ENCODE assay signal across 30 cellular contexts in the genomic region with DNA sequence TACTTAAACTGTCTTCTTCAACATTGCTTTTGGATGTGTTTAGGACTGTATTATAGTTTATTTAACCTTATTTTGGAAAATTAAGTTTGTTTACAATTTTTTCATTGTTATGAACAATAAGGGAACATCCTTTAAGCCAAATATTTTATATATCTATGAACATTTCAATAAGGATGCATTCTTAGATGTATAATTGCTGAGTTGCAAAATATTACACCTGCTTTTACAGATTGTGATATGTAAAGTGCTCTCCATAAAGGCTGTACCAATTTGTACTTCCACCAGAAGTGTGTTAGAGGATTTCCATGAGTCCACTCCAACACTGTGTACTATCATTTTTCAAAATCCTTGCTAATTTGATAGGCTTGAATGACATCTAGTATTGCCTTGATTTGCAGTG. TPM values are rescaled to one million over a fixed set of nuclear protein-coding genes. Genes with fewer than 3 reads are reported as not detected.
"Had no signal": no experiment of that assay in that cellular context is flagged by ENCODE, and none has a peak within 500 bp of the region (broad histone marks: within the 10 kb centered on the region; RNA-seq: fewer than 3 reads in every experiment).

No MANE protein-coding gene starts in this region.

- H3K36me3 Mint-ChIP-seq: IgD-negative memory B cell had no signal

- H3K27me3 ChIP-seq: breast epithelium, colonic mucosa, MG63, Peyer's patch, SJCRH30 had no signal

- H3K9me3 Mint-ChIP-seq: activated B cell treated with CpG ODN at 0.5 μM for 24 hours, IgD-negative memory B cell had no signal

- H3K4me3 ChIP-seq: breast epithelium, colonic mucosa, MG63, Peyer's patch, SJCRH30 had no signal

- H3K36me3 ChIP-seq: breast epithelium, colonic mucosa, MG63, Peyer's patch, SJCRH30 had no signal

- H3K27me3 Mint-ChIP-seq: activated B cell treated with CpG ODN at 0.5 μM for 24 hours, T-helper 17 cell had no signal

- H3K4me2 ChIP-seq: SK-N-SH had no signal

- ATAC-seq: activated CD8-positive, alpha-beta T cell treated with anti-CD3 and anti-CD28 coated beads, Interleukin-2, amount 10 ng/mL, durations not matched to agents 7 days and 5 days; T-helper 17 cell had no signal

- H3K27ac Mint-ChIP-seq: activated B cell treated with CpG ODN at 0.5 μM for 24 hours; activated CD4-positive, alpha-beta T cell treated with anti-CD3 and anti-CD28 coated beads, Interleukin-2, amount 10 ng/mL, durations not matched to agents 7 days and 5 days; activated CD8-positive, alpha-beta T cell treated with anti-CD3 and anti-CD28 coated beads, Interleukin-2, amount 10 ng/mL, durations not matched to agents 7 days and 5 days; activated naive CD8-positive, alpha-beta T cell treated with anti-CD3 and anti-CD28 coated beads, Interleukin-2, amount 10 ng/mL, durations not matched to agents 7 days and 5 days; IgD-negative memory B cell; T-helper 17 cell had no signal

- H3K27ac ChIP-seq: breast epithelium, colonic mucosa, Peyer's patch, RWPE1, SJCRH30 had no signal

- H3K9me3 ChIP-seq: breast epithelium, colonic mucosa, MG63, Peyer's patch, SJCRH30, SK-N-SH had no signal

- H3K4me1 ChIP-seq: breast epithelium, colonic mucosa, Peyer's patch had no signal

- H3K4me1 Mint-ChIP-seq: activated B cell treated with CpG ODN at 0.5 μM for 24 hours had no signal

- DNase-seq: activated B cell treated with CpG ODN at 0.5 μM for 24 hours; activated CD4-positive, alpha-beta T cell treated with anti-CD3 and anti-CD28 coated beads for 1 hour; activated CD4-positive, alpha-beta T cell treated with anti-CD3 and anti-CD28 coated beads, Interleukin-2, amount 10 ng/mL, durations not matched to agents 7 days and 5 days; activated CD8-positive, alpha-beta memory T cell treated with anti-CD3 and anti-CD28 coated beads, Interleukin-2, amount 50 U/mL, for 48 hours; activated CD8-positive, alpha-beta T cell treated with anti-CD3 and anti-CD28 coated beads, Interleukin-2, amount 10 ng/mL, durations not matched to agents 7 days and 5 days; activated effector memory CD4-positive, alpha-beta T cell treated with Interleukin-2 at 50 U/mL for 16 hours; activated naive CD8-positive, alpha-beta T cell treated with anti-CD3 and anti-CD28 coated beads, Interleukin-2, amount 10 ng/mL, durations not matched to agents 7 days and 5 days; activated T-cell treated with anti-CD3 and anti-CD28 coated beads, Interleukin-2, amount 50 U/mL, for 4 hours; aorta; caudate nucleus; colonic mucosa; MG63; MV-4-11; NCI-H1092 treated with DMSO at 0.1 percent for 48 hours; NCI-H1417 treated with DMSO at 0.1 percent for 48 hours; NCI-H1694; NCI-H2029 treated with DMSO at 0.1 percent for 48 hours; NCI-H345; NCI-H510A; Peyer's patch; Right ventricle myocardium superior; SJCRH30; SK-N-SH; SW 1271; T-helper 17 cell; T-helper 9 cell had no signal

- H3K4me3 Mint-ChIP-seq: activated B cell treated with CpG ODN at 0.5 μM for 24 hours; activated CD4-positive, alpha-beta T cell treated with anti-CD3 and anti-CD28 coated beads, Interleukin-2, amount 10 ng/mL, durations not matched to agents 7 days and 5 days; activated CD8-positive, alpha-beta T cell treated with anti-CD3 and anti-CD28 coated beads, Interleukin-2, amount 10 ng/mL, durations not matched to agents 7 days and 5 days; activated naive CD8-positive, alpha-beta T cell treated with anti-CD3 and anti-CD28 coated beads, Interleukin-2, amount 10 ng/mL, durations not matched to agents 7 days and 5 days; activated T-cell treated with anti-CD3 and anti-CD28 coated beads, Interleukin-2, amount 50 U/mL, for 4 hours; IgD-negative memory B cell; T-helper 17 cell had no signal

- H3K9ac ChIP-seq: SK-N-SH had no signal

RNA-seq across cellular contexts. Expression of a gene that starts 7.7 kb away (rescaled TPM):
- total RNA-seq: activated B cell treated with CpG ODN at 0.5 μM for 24 hours, breast epithelium, cerebellum, Right ventricle myocardium superior, SJCRH30 had no signal
- polyA plus RNA-seq: aorta, IgD-negative memory B cell, SK-N-SH had no signal

RNA-seq across cellular contexts. Expression of a gene that starts 39.2 kb away (rescaled TPM):
- total RNA-seq: activated B cell treated with CpG ODN at 0.5 μM for 24 hours; activated CD4-positive, alpha-beta T cell treated with anti-CD3 and anti-CD28 coated beads, Interleukin-2, amount 10 ng/mL, durations not matched to agents 7 days and 5 days; activated CD8-positive, alpha-beta T cell treated with anti-CD3 and anti-CD28 coated beads, Interleukin-2, amount 10 ng/mL, durations not matched to agents 7 days and 5 days; activated naive CD8-positive, alpha-beta T cell treated with anti-CD3 and anti-CD28 coated beads, Interleukin-2, amount 10 ng/mL, durations not matched to agents 7 days and 5 days; aorta; breast epithelium; cerebellum; colonic mucosa; Peyer's patch; Right ventricle myocardium superior; T-helper 17 cell had no signal
- polyA plus RNA-seq: IgD-negative memory B cell, SK-N-SH had no signal
